In the genomic region with DNA sequence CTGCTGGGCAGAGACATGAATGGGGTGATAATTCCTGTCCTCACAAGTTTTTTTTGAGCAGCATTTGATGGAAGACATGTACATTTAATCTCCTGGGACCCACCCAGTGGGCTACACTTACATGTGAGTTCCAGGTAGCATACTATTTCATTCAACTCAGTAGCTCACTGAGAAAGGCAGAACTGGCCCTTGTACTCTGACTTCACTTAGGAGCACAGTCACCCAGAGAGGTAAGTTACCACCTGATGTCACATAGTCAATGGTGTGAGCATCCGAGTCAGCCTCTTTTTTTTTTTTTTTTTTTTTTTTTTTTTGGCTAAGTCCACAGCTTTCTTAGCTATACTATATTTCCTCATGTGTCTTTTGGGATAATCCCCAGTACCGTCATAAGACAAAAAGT, we compare ENCODE assay signal across 6 cellular contexts.
"Had no signal": no experiment of that assay in that cellular context is flagged by ENCODE, and none has a peak within 500 bp of the region (broad histone marks: within the 10 kb centered on the region; RNA-seq: fewer than 3 reads in every experiment).

No MANE protein-coding gene starts in this region.

- ATAC-seq: GM23338, HepG2 had no signal

- H3K27ac Mint-ChIP-seq: GM23338, H9, IgD-negative memory B cell had no signal

- H3K9me3 Mint-ChIP-seq: GM23338, H9, IgD-negative memory B cell had no signal

- H3K4me3 ChIP-seq: GM23338 had no signal

- DNase-seq: H9, HCEC 1CT, KBM-7 had no signal

- H3K4me3 Mint-ChIP-seq: GM23338, H9 had no signal

- H3K4me1 Mint-ChIP-seq: IgD-negative memory B cell had no signal

- H3K36me3 Mint-ChIP-seq: IgD-negative memory B cell had no signal
